In the genomic region with DNA sequence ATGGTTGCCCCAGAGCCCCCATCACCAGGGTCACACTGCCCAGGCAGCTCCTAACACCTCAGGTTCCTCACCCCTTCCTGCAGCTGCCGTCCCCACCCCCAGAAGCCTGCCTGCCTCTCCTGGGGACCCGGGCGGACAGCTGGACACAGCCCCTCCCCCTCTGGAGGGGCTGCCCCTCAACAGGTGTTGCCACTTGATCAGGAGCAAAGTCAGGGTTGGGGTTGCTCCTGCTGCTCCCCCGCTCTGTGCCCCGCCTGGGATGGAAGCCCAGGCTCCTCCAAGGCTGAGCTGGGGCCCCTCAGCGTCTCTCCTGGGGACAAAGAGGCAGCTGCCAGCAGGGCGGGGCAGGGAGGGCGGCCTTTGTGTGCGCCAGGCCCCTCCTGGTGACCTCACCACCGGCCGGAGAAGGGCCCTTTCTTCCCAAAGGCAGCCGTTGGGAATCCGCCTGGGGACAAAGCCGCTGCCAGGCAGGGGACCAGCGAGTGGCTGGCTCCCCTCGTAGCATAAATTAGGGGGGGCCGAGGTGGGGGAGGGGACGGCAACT, we compare ENCODE assay signal across 9 cellular contexts. TPM values are rescaled to one million over a fixed set of nuclear protein-coding genes. Genes with fewer than 3 reads are reported as not detected.
A peak's percentile ranks its signal among the peaks of the same experiment; 100 is the strongest.
DNase-seq lines count a peak whose midpoint lies in the region; ATAC-seq and TF ChIP-seq lines count a peak whose summit lies in the region.
"Had no signal": no experiment of that assay in that cellular context is flagged by ENCODE, and none has a peak within 500 bp of the region (broad histone marks: within the 10 kb centered on the region; RNA-seq: fewer than 3 reads in every experiment).

No MANE protein-coding gene starts in this region.

- H3K27ac Mint-ChIP-seq in neural progenitor cell = peak overlapping the region; percentile 96
- no peak overlapping the region for H3K27ac Mint-ChIP-seq in stimulated activated memory B cell treated with anti-CD40 and anti-IgM and Interleukin-4, amounts not matched to agents 10 μg/mL and 1 μg/mL and 100 μg/mL, for 72 hours

- no peak overlapping the region for H2AFZ ChIP-seq in neural progenitor cell (replicated peaks)

- H3K4me2 ChIP-seq in BLaER1 treated with 17β-estradiol and CSF1 and Interleukin-3, amounts not matched to agents 10 nM and 100 nM = peak overlapping the region; percentile 55 to 98 (median 85); a peak in 21 of 22 replicates
- H3K4me2 ChIP-seq in neural progenitor cell = peak overlapping the region; percentile 92

- peak; percentile 80 for DNase-seq in NCI-H2107 (lab: John Stamatoyannopoulos, UW)
- no peak for DNase-seq in esophagus squamous epithelium (lab: John Stamatoyannopoulos, UW)
- DNase-seq in neural progenitor cell (ENCODE audit: low spot score) = peak; percentile 97
- no peak for DNase-seq in activated T-cell treated with anti-CD3 and anti-CD28 coated beads, Interleukin-2, amount 50 U/mL, for 4 hours
- DNase-seq in NCI-H226 = no peak
- DNase-seq: activated gamma-delta T cell had no signal

- H3K79me2 ChIP-seq in neural progenitor cell (ENCODE audit: low read depth) = no peaks in the 10 kb centered on the region

- H3K27ac ChIP-seq in BLaER1 treated with 17β-estradiol and CSF1 and Interleukin-3, amounts not matched to agents 10 nM and 100 nM = peak overlapping the region in 6 of 11 experiments; percentile 30 to 65 (median 56); a peak in 10 of 22 replicates
- H3K27ac ChIP-seq in esophagus squamous epithelium (peak overlapping the region; percentile 78 to 87 (median 82)), neural progenitor cell (peak overlapping the region; percentile 85)

- peaks cover 0 to 18% (median 0%) of the 10 kb centered on the region in 11 experiments; a peak in 5 of 22 replicates for H3K27me3 ChIP-seq in BLaER1 treated with 17β-estradiol and CSF1 and Interleukin-3, amounts not matched to agents 10 nM and 100 nM
- H3K27me3 ChIP-seq in esophagus squamous epithelium (no peaks in the 10 kb centered on the region), neural progenitor cell (no peaks in the 10 kb centered on the region)

- ATAC-seq in activated T-cell treated with anti-CD3 and anti-CD28 coated beads, Interleukin-2, amount 50 U/mL, for 4 hours = no peak
- no peak for ATAC-seq in HG03378 (IDR thresholded peaks at IDR 0.05; ENCODE audit: unreplicated experiment)
- ATAC-seq in stimulated activated memory B cell treated with anti-CD40 and anti-IgM and Interleukin-4, amounts not matched to agents 10 μg/mL and 1 μg/mL and 100 μg/mL, for 72 hours = no peak

- peak overlapping the region in 9 of 11 experiments; percentile 3 to 71 (median 43); a peak in 13 of 22 replicates for H3K9ac ChIP-seq in BLaER1 treated with 17β-estradiol and CSF1 and Interleukin-3, amounts not matched to agents 10 nM and 100 nM
- H3K9ac ChIP-seq in neural progenitor cell = peak overlapping the region; percentile 60

- no peaks in the 10 kb centered on the region for H3K36me3 Mint-ChIP-seq in neural progenitor cell
- no peaks in the 10 kb centered on the region for H3K36me3 Mint-ChIP-seq in activated T-cell treated with anti-CD3 and anti-CD28 coated beads, Interleukin-2, amount 50 U/mL, for 4 hours (ENCODE audit: insufficient read depth)
- H3K36me3 Mint-ChIP-seq in stimulated activated memory B cell treated with anti-CD40 and anti-IgM and Interleukin-4, amounts not matched to agents 10 μg/mL and 1 μg/mL and 100 μg/mL, for 72 hours = no peaks in the 10 kb centered on the region

- H3K27me3 Mint-ChIP-seq in neural progenitor cell (ENCODE audit: insufficient read depth, low read depth) = peaks cover 8% of the 10 kb centered on the region
- H3K27me3 Mint-ChIP-seq in activated T-cell treated with anti-CD3 and anti-CD28 coated beads, Interleukin-2, amount 50 U/mL, for 4 hours (ENCODE audit: low read depth) = no peaks in the 10 kb centered on the region
- H3K27me3 Mint-ChIP-seq in stimulated activated memory B cell treated with anti-CD40 and anti-IgM and Interleukin-4, amounts not matched to agents 10 μg/mL and 1 μg/mL and 100 μg/mL, for 72 hours = peaks cover 12% of the 10 kb centered on the region

- peaks cover 43 to 100% (median 97%) of the 10 kb centered on the region in 10 experiments for H3K4me1 ChIP-seq in BLaER1 treated with 17β-estradiol and CSF1 and Interleukin-3, amounts not matched to agents 10 nM and 100 nM
- H3K4me1 ChIP-seq in esophagus squamous epithelium = peaks cover 61 to 88% (median 68%) of the 10 kb centered on the region in 3 donors
- peaks cover 45% of the 10 kb centered on the region for H3K4me1 ChIP-seq in neural progenitor cell

- H3F3A ChIP-seq in neural progenitor cell (ENCODE audit: low read depth) = peaks cover 7% of the 10 kb centered on the region

- H3K9me3 ChIP-seq in BLaER1 treated with 17β-estradiol and CSF1 and Interleukin-3, amounts not matched to agents 10 nM and 100 nM (replicated peaks in 1 of 11) = no peaks in the 10 kb centered on the region
- no peaks in the 10 kb centered on the region for H3K9me3 ChIP-seq in esophagus squamous epithelium
- H3K9me3 ChIP-seq in neural progenitor cell (ENCODE audit: low read depth) = no peaks in the 10 kb centered on the region

- WGBS in esophagus squamous epithelium, 2 donors = no CpG with 5 or more reads among the region's 18 CpGs

- peaks cover 0 to 2% (median 0%) of the 10 kb centered on the region in 11 experiments; a peak in 1 of 22 replicates for H3K36me3 ChIP-seq in BLaER1 treated with 17β-estradiol and CSF1 and Interleukin-3, amounts not matched to agents 10 nM and 100 nM
- H3K36me3 ChIP-seq in esophagus squamous epithelium (no peaks in the 10 kb centered on the region), neural progenitor cell (no peaks in the 10 kb centered on the region)

- intact Hi-C loops in esophagus squamous epithelium (cut with DNase I) = no loop called here

- H4K20me1 ChIP-seq in BLaER1 treated with 17β-estradiol and CSF1 and Interleukin-3, amounts not matched to agents 10 nM and 100 nM = peaks cover 15 to 98% (median 66%) of the 10 kb centered on the region in 11 experiments; a peak in 21 of 22 replicates
- H4K20me1 ChIP-seq in neural progenitor cell (ENCODE audit: low read depth) = no peaks in the 10 kb centered on the region

- no peak for TF ChIP-seq CTCF in esophagus squamous epithelium (IDR thresholded peaks at IDR 0.05)
- TF ChIP-seq CTCF in neural progenitor cell (IDR thresholded peaks at IDR 0.05) = no peak

- H3K4me3 ChIP-seq in BLaER1 treated with 17β-estradiol and CSF1 and Interleukin-3, amounts not matched to agents 10 nM and 100 nM = peak overlapping the region in 2 of 10 experiments; percentile 32 to 41; a peak in 4 of 20 replicates
- H3K4me3 ChIP-seq in esophagus squamous epithelium = peak overlapping the region in 1 of 4 donors; percentile 24
- peak overlapping the region; percentile 42 for H3K4me3 ChIP-seq in neural progenitor cell

- no peaks in the 10 kb centered on the region for H3K9me3 Mint-ChIP-seq in neural progenitor cell
- no peaks in the 10 kb centered on the region for H3K9me3 Mint-ChIP-seq in activated T-cell treated with anti-CD3 and anti-CD28 coated beads, Interleukin-2, amount 50 U/mL, for 4 hours
- no peaks in the 10 kb centered on the region for H3K9me3 Mint-ChIP-seq in stimulated activated memory B cell treated with anti-CD40 and anti-IgM and Interleukin-4, amounts not matched to agents 10 μg/mL and 1 μg/mL and 100 μg/mL, for 72 hours

- peak overlapping the region; percentile 50 for H3K4me3 Mint-ChIP-seq in neural progenitor cell
- no peak overlapping the region for H3K4me3 Mint-ChIP-seq in activated T-cell treated with anti-CD3 and anti-CD28 coated beads, Interleukin-2, amount 50 U/mL, for 4 hours
- H3K4me3 Mint-ChIP-seq in stimulated activated memory B cell treated with anti-CD40 and anti-IgM and Interleukin-4, amounts not matched to agents 10 μg/mL and 1 μg/mL and 100 μg/mL, for 72 hours = no peak overlapping the region

- no peak for TF ChIP-seq POLR2A in esophagus squamous epithelium (IDR thresholded peaks at IDR 0.05)

- peaks cover 36% of the 10 kb centered on the region for H3K4me1 Mint-ChIP-seq in neural progenitor cell
- H3K4me1 Mint-ChIP-seq in activated T-cell treated with anti-CD3 and anti-CD28 coated beads, Interleukin-2, amount 50 U/mL, for 4 hours (ENCODE audit: low read depth) = no peaks in the 10 kb centered on the region
- peaks cover 8% of the 10 kb centered on the region for H3K4me1 Mint-ChIP-seq in stimulated activated memory B cell treated with anti-CD40 and anti-IgM and Interleukin-4, amounts not matched to agents 10 μg/mL and 1 μg/mL and 100 μg/mL, for 72 hours

RNA-seq across cellular contexts. Expression of gene TRMT61A, which starts 13.6 kb away (rescaled TPM):
- total RNA-seq in esophagus squamous epithelium (10 to 100 TPM in 2 of 4 donors, 1 to 10 TPM in 2; 7.7 to 20.6 (median 9.9) TPM), neural progenitor cell (ENCODE audit: low replicate concordance) (1.2 and 5.6 TPM in 2 replicates)
- total RNA-seq in activated T-cell treated with anti-CD3 and anti-CD28 coated beads, Interleukin-2, amount 50 U/mL, for 4 hours = 10 to 100 TPM; 53.0 to 62.2 (median 61.5) TPM

RNA-seq across cellular contexts. Expression of gene BAG5, which starts 19.8 kb away (rescaled TPM):
- 10 to 100 TPM; 24.8 to 32.4 (median 28.5) TPM for total RNA-seq in esophagus squamous epithelium
- 19.4 and 59.9 TPM in 2 replicates for total RNA-seq in neural progenitor cell (ENCODE audit: low replicate concordance)
- total RNA-seq in activated T-cell treated with anti-CD3 and anti-CD28 coated beads, Interleukin-2, amount 50 U/mL, for 4 hours = 10 to 100 TPM; 31.4 to 35.6 (median 32.2) TPM

RNA-seq across cellular contexts. Expression of gene CKB, which starts 20.0 kb away (rescaled TPM):
- total RNA-seq in esophagus squamous epithelium (100 to 1,000 TPM in 1 of 4 donors, 10 to 100 TPM in 3; 27.2 to 204 (median 37.6) TPM), neural progenitor cell (ENCODE audit: low replicate concordance) (54.2 and 173 TPM in 2 replicates)
- total RNA-seq in activated T-cell treated with anti-CD3 and anti-CD28 coated beads, Interleukin-2, amount 50 U/mL, for 4 hours = 1 to 10 TPM; 4.1 to 7.6 (median 6.7) TPM

RNA-seq across cellular contexts. Expression of gene COA8, which starts 20.1 kb away (rescaled TPM):
- total RNA-seq in esophagus squamous epithelium (10 to 100 TPM; 18.2 to 28.7 (median 22.7) TPM), neural progenitor cell (ENCODE audit: low replicate concordance) (38.6 and 72.3 TPM in 2 replicates)
- total RNA-seq in activated T-cell treated with anti-CD3 and anti-CD28 coated beads, Interleukin-2, amount 50 U/mL, for 4 hours = 10 to 100 TPM; 42.0 to 53.2 (median 49.2) TPM

Comparison
In these comparisons a context has a peak if more than half of its experiments do, and no peak if none do; other contexts are left out.
1. DNase-seq: peak in NCI-H2107 (single experiment) and neural progenitor cell (single experiment); none in esophagus squamous epithelium (single experiment), activated T-cell treated with anti-CD3 and anti-CD28 coated beads, Interleukin-2, amount 50 U/mL, for 4 hours (single experiment) and NCI-H226 (single experiment).
2. Peak in every context shown above with its lines, with median percentiles within 50 percentile points of each other: H3K27ac ChIP-seq.